1 cellular context compared by ENCODE assay signal in genomic region chr9:99071313-99072039, GRCh38.
TF ChIP-seq lines count a peak whose summit lies in the region.

No MANE protein-coding gene starts in this region.

TF ChIP-seq in K562, 482 proteins besides CTCF, POLR2A, EP300 and RAD21 (continued from another document):
- TF ChIP-seq NKRF (IDR thresholded peaks at IDR 0.05; ENCODE audit: borderline replicate concordance) = no peak
- TF ChIP-seq PTTG1 (tag; IDR thresholded peaks at IDR 0.05; ENCODE audit: low read depth) = no peak
- TF ChIP-seq ZC3H4 (CRISPR knock-in tag; IDR thresholded peaks at IDR 0.05; ENCODE audit: borderline replicate concordance) = no peak
- no peak for TF ChIP-seq RBM17 (IDR thresholded peaks at IDR 0.05; ENCODE audit: borderline replicate concordance, low read depth, low read length)
- no peak for TF ChIP-seq NR4A1 (CRISPR knock-in tag; IDR thresholded peaks at IDR 0.05)
- TF ChIP-seq NR4A1 (tag; IDR thresholded peaks at IDR 0.05) = peak; percentile 43; the same call in 1 of the 2 replicates
- no peak for TF ChIP-seq STAT5B (CRISPR knock-in tag; IDR thresholded peaks at IDR 0.05)
- no peak for TF ChIP-seq ZNF282 (CRISPR knock-in tag; IDR thresholded peaks at IDR 0.05)
- 0 out of 2 replicates have a peak, but pooled peaks have one; percentile 49 for TF ChIP-seq ZNF589 (CRISPR knock-in tag; IDR thresholded peaks at IDR 0.05; ENCODE audit: low read depth)
- no peak for TF ChIP-seq SMARCE1 (IDR thresholded peaks at IDR 0.05)
- peak in 1 of 3 experiments; percentile 63; a peak in 1 of 6 replicates for TF ChIP-seq ZBTB11 (CRISPR knock-in tag; IDR thresholded peaks at IDR 0.05)
- peak; percentile 17; the same call in 1 of the 2 replicates for TF ChIP-seq ZBTB9 (CRISPR knock-in tag; IDR thresholded peaks at IDR 0.05)
- no peak for TF ChIP-seq NBN (IDR thresholded peaks at IDR 0.05; ENCODE audit: low read depth)
- TF ChIP-seq CXXC5 (CRISPR knock-in tag; IDR thresholded peaks at IDR 0.05) = peak; percentile 50; the same call in 1 of the 2 replicates
- no peak for TF ChIP-seq ZNF318 (IDR thresholded peaks at IDR 0.05; ENCODE audit: borderline replicate concordance in 1 of 2, low read depth in 1 of 2)
- TF ChIP-seq MIER1 (IDR thresholded peaks at IDR 0.05; ENCODE audit: low read depth) = no peak
- no peak for TF ChIP-seq XRCC4 (IDR thresholded peaks at IDR 0.05; ENCODE audit: extremely low read depth, insufficient read depth, insufficient read length)
- no peak for TF ChIP-seq MXI1 (IDR thresholded peaks at IDR 0.05; ENCODE audit: low read depth, low read length)
- TF ChIP-seq GTF2E2 (tag; IDR thresholded peaks at IDR 0.05) = 0 out of 2 replicates have a peak, but pooled peaks have one; percentile 30
- TF ChIP-seq SMAD4 (CRISPR knock-in tag; conservative IDR thresholded peaks at IDR 0.05) = peak; percentile 66; the same call in 1 of the 2 replicates
- TF ChIP-seq ATF7 (IDR thresholded peaks at IDR 0.05) = no peak
